ENCODE assay signal across 8 cellular contexts in genomic region chr17:49676276-49676868, GRCh38. TPM values are rescaled to one million over a fixed set of nuclear protein-coding genes. Genes with fewer than 3 reads are reported as not detected.
A peak's percentile ranks its signal among the peaks of the same experiment; 100 is the strongest.
DNase-seq lines count a peak whose midpoint lies in the region; ATAC-seq and TF ChIP-seq lines count a peak whose summit lies in the region.

No MANE protein-coding gene starts in this region.

- DNase-seq in GM12864 (ENCODE audit: low read depth) (peak; percentile 92), HuH-7 (ENCODE audit: low spot score) (no peak), AG08395 (ENCODE audit: low spot score) (no peak)
- DNase-seq in activated T-cell treated with anti-CD3 and anti-CD28 coated beads, Interleukin-2, amount 50 U/mL, for 72 hours = no peak
- DNase-seq in stimulated activated naive CD8-positive, alpha-beta T cell treated with anti-CD3 and anti-CD28 coated beads, Interleukin-15, amount 100 ng/mL, for 72 hours = peak; percentile 24 to 32

- H3K9me3 Mint-ChIP-seq in IgD-negative memory B cell = no peaks in the 10 kb centered on the region
- peaks cover 1 to 2% of the 10 kb centered on the region in 2 donors for H3K9me3 Mint-ChIP-seq in activated T-cell treated with anti-CD3 and anti-CD28 coated beads, Interleukin-2, amount 50 U/mL, for 72 hours
- H3K9me3 Mint-ChIP-seq in stimulated activated naive CD8-positive, alpha-beta T cell treated with anti-CD3 and anti-CD28 coated beads, Interleukin-15, amount 100 ng/mL, for 72 hours = peaks cover 0 to 4% of the 10 kb centered on the region in 2 donors

- H3K27me3 Mint-ChIP-seq in IgD-negative memory B cell = no peaks in the 10 kb centered on the region
- no peaks in the 10 kb centered on the region for H3K27me3 Mint-ChIP-seq in activated T-cell treated with anti-CD3 and anti-CD28 coated beads, Interleukin-2, amount 50 U/mL, for 72 hours (ENCODE audit: low read depth)
- H3K27me3 Mint-ChIP-seq in stimulated activated naive CD8-positive, alpha-beta T cell treated with anti-CD3 and anti-CD28 coated beads, Interleukin-15, amount 100 ng/mL, for 72 hours = no peaks in the 10 kb centered on the region

- peak overlapping the region; percentile 96 for H3K4me3 ChIP-seq in GM12864 (ENCODE audit: low read depth, low read length)
- peak overlapping the region; percentile 83 for H3K4me3 ChIP-seq in iPS-15b (ENCODE audit: low read depth, low read length)

- peaks cover 4% of the 10 kb centered on the region for H3K36me3 Mint-ChIP-seq in IgD-negative memory B cell
- H3K36me3 Mint-ChIP-seq in activated T-cell treated with anti-CD3 and anti-CD28 coated beads, Interleukin-2, amount 50 U/mL, for 72 hours (ENCODE audit: insufficient read depth in 2 of 2) = peaks cover 8 to 12% of the 10 kb centered on the region in 2 donors

- H3K4me3 Mint-ChIP-seq in IgD-negative memory B cell = peak overlapping the region; percentile 90 to 98 (median 94)
- peak overlapping the region; percentile 74 to 86 for H3K4me3 Mint-ChIP-seq in activated T-cell treated with anti-CD3 and anti-CD28 coated beads, Interleukin-2, amount 50 U/mL, for 72 hours
- peak overlapping the region; percentile 80 to 93 for H3K4me3 Mint-ChIP-seq in stimulated activated naive CD8-positive, alpha-beta T cell treated with anti-CD3 and anti-CD28 coated beads, Interleukin-15, amount 100 ng/mL, for 72 hours

- no peak for TF ChIP-seq CTCF in GM12864 (IDR thresholded peaks at IDR 0.05; ENCODE audit: low read depth, low read length, missing control alignments)

- H3K9me3 ChIP-seq in iPS-15b (ENCODE audit: control insufficient read depth, insufficient read depth, low read length) = no peaks in the 10 kb centered on the region

- H3K4me1 ChIP-seq in iPS-15b (ENCODE audit: control insufficient read depth, insufficient read depth, low read length) = peaks cover 7% of the 10 kb centered on the region

- no peaks in the 10 kb centered on the region for H3K36me3 ChIP-seq in iPS-15b (ENCODE audit: control insufficient read depth, insufficient read depth, low read length)

- peaks cover 24 to 39% (median 29%) of the 10 kb centered on the region in 3 donors for H3K4me1 Mint-ChIP-seq in IgD-negative memory B cell
- H3K4me1 Mint-ChIP-seq in activated T-cell treated with anti-CD3 and anti-CD28 coated beads, Interleukin-2, amount 50 U/mL, for 72 hours (ENCODE audit: low read depth) = peaks cover 61% of the 10 kb centered on the region
- H3K4me1 Mint-ChIP-seq in stimulated activated naive CD8-positive, alpha-beta T cell treated with anti-CD3 and anti-CD28 coated beads, Interleukin-15, amount 100 ng/mL, for 72 hours = peaks cover 55% of the 10 kb centered on the region

- ATAC-seq in GM21423 (IDR thresholded peaks at IDR 0.05; ENCODE audit: unreplicated experiment) = peak; percentile 54
- ATAC-seq in activated T-cell treated with anti-CD3 and anti-CD28 coated beads, Interleukin-2, amount 50 U/mL, for 72 hours (replicated peaks in 1 of 2) = no peak
- ATAC-seq in stimulated activated naive CD8-positive, alpha-beta T cell treated with anti-CD3 and anti-CD28 coated beads, Interleukin-15, amount 100 ng/mL, for 72 hours = peak; percentile 27

- peaks cover 4% of the 10 kb centered on the region for H3K27me3 ChIP-seq in iPS-15b (ENCODE audit: control insufficient read depth, insufficient read depth, low read length)

- peak overlapping the region; percentile 92 to 100 (median 99) for H3K27ac Mint-ChIP-seq in IgD-negative memory B cell
- peak overlapping the region; percentile 88 for H3K27ac Mint-ChIP-seq in activated T-cell treated with anti-CD3 and anti-CD28 coated beads, Interleukin-2, amount 50 U/mL, for 72 hours
- H3K27ac Mint-ChIP-seq in stimulated activated naive CD8-positive, alpha-beta T cell treated with anti-CD3 and anti-CD28 coated beads, Interleukin-15, amount 100 ng/mL, for 72 hours = peak overlapping the region; percentile 98 to 99

- peak overlapping the region; percentile 76 for H3K9ac ChIP-seq in iPS-15b (ENCODE audit: low read depth, low read length)

RNA-seq across cellular contexts. Expression of gene SPOP, which starts 1.5 kb away (rescaled TPM):
- polyA plus RNA-seq in IgD-negative memory B cell = 90.5 TPM
- total RNA-seq in activated T-cell treated with anti-CD3 and anti-CD28 coated beads, Interleukin-2, amount 50 U/mL, for 72 hours = 10 to 100 TPM; 77.8 to 82.2 TPM

RNA-seq across cellular contexts. Expression of gene SLC35B1, which starts 31.4 kb away (rescaled TPM):
- polyA plus RNA-seq in IgD-negative memory B cell = 27.7 TPM
- 10 to 100 TPM; 62.6 to 73.9 TPM for total RNA-seq in activated T-cell treated with anti-CD3 and anti-CD28 coated beads, Interleukin-2, amount 50 U/mL, for 72 hours

Comparison
In these comparisons a context has a peak if more than half of its experiments do, and no peak if none do; other contexts are left out.
1. DNase-seq: peak in GM12864 (single experiment) and stimulated activated naive CD8-positive, alpha-beta T cell treated with anti-CD3 and anti-CD28 coated beads, Interleukin-15, amount 100 ng/mL, for 72 hours (2 of 2); none in activated T-cell treated with anti-CD3 and anti-CD28 coated beads, Interleukin-2, amount 50 U/mL, for 72 hours (0 of 2), HuH-7 (single experiment) and AG08395 (single experiment).
2. ATAC-seq: peak in GM21423 (single experiment) and stimulated activated naive CD8-positive, alpha-beta T cell treated with anti-CD3 and anti-CD28 coated beads, Interleukin-15, amount 100 ng/mL, for 72 hours (single experiment); none in activated T-cell treated with anti-CD3 and anti-CD28 coated beads, Interleukin-2, amount 50 U/mL, for 72 hours (0 of 2).
3. Peak in every context shown above with its lines, with median percentiles within 50 percentile points of each other: H3K27ac Mint-ChIP-seq and H3K4me3 Mint-ChIP-seq.